ENCODE assay signal across 2 cellular contexts in genomic region chr6:16320533-16321340, GRCh38.
TF ChIP-seq lines count a peak whose summit lies in the region.

No MANE protein-coding gene starts in this region.

TF ChIP-seq in liver, 16 proteins besides CTCF, POLR2A, EP300 and RAD21 (continued from another document):
- TF ChIP-seq ATF3 (IDR thresholded peaks at IDR 0.05) (no peak), JUND (IDR thresholded peaks at IDR 0.05) (no peak), REST (IDR thresholded peaks at IDR 0.05) (no peak), YY1 (IDR thresholded peaks at IDR 0.05) (no peak)

TF ChIP-seq in HepG2, 621 proteins besides CTCF, POLR2A, EP300 and RAD21 (continued from another document):
- TF ChIP-seq HINFP (CRISPR knock-in tag; IDR thresholded peaks at IDR 0.05; ENCODE audit: low read depth) (no peak), ZNF251 (CRISPR knock-in tag; IDR thresholded peaks at IDR 0.05) (no peak), THYN1 (CRISPR knock-in tag; IDR thresholded peaks at IDR 0.05; ENCODE audit: borderline replicate concordance, low read depth) (no peak)
